In the genomic region with DNA sequence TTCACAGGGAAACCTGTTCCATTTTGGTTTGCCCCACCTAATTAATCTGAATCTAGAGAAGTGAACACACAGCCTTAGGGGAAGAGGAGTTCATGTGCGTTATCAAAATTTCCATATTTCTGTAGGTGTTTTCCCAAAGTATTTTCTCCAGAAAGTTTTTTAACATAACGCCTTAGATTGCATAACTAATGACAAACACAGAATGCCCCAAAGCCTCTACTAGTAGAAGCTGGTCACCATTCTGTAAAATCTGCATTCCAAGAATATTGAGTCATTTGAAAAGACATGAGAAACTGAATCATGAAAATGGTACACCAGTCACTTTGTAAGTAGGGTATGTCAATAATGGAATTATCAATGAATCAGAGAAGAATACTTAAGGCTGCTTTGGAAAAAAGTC, we compare ENCODE assay signal across 19 cellular contexts.
A peak's percentile ranks its signal among the peaks of the same experiment; 100 is the strongest.
DNase-seq lines count a peak whose midpoint lies in the region; TF ChIP-seq lines count a peak whose summit lies in the region.
"Had no signal": no experiment of that assay in that cellular context is flagged by ENCODE, and none has a peak within 500 bp of the region (broad histone marks: within the 10 kb centered on the region; RNA-seq: fewer than 3 reads in every experiment).

No MANE protein-coding gene starts in this region.

- DNase-seq in GM03348 (ENCODE audit: low spot score) = peak; percentile 26
- peak; percentile 30 for DNase-seq in RWPE1 (ENCODE audit: low spot score)
- DNase-seq in fibroblast of peridontal ligament (ENCODE audit: extremely low read depth) = peak; percentile 36
- peak; percentile 56 for DNase-seq in stromal cell of bone marrow (ENCODE audit: low read depth)
- DNase-seq in NCI-H2107 (lab: John Stamatoyannopoulos, UW) = no peak
- no peak for DNase-seq in NCI-H69 (lab: John Stamatoyannopoulos, UW)
- no peak for DNase-seq in NK-92 (lab: John Stamatoyannopoulos, UW; ENCODE audit: unreplicated experiment)
- DNase-seq: activated CD4-positive, alpha-beta T cell treated with anti-CD3 and anti-CD28 coated beads for 1 hour; activated CD8-positive, alpha-beta memory T cell treated with anti-CD3 and anti-CD28 coated beads, Interleukin-2, amount 10 ng/mL, durations not matched to agents 7 days and 5 days; activated gamma-delta T cell; aorta; C1 segment of cervical spinal cord; H9; heart left ventricle; Kasumi-1; natural killer cell; NCI-H1436; NCI-H446; SJCRH30 had no signal

- POLR2A ChIA-PET in RWPE1 (lab: Yijun Ruan, JAX; ENCODE audit: low non-redundant PET) = no interaction called here

- no peak for TF ChIP-seq CTCF in RWPE1 (conservative IDR thresholded peaks at IDR 0.05; ENCODE audit: low read depth)

- H3K27ac ChIP-seq in RWPE1 = no peak overlapping the region
- H3K27ac ChIP-seq: heart left ventricle, SJCRH30 had no signal

- CTCF ChIA-PET in RWPE1 (lab: Yijun Ruan, JAX) = interaction anchor here (0.7 kb wide), 1 partner anchor 12 kb away, joined by 3 read pairs; no protein-coding TSS in a partner anchor

Comparison
In these comparisons a context has a peak if more than half of its experiments do, and no peak if none do; other contexts are left out.
1. DNase-seq: peak in GM03348 (single experiment), RWPE1 (single experiment), fibroblast of peridontal ligament (single experiment) and stromal cell of bone marrow (single experiment); none in NCI-H2107 (single experiment), NCI-H69 (single experiment) and NK-92 (single experiment).